8 cellular contexts compared by ENCODE assay signal in the genomic region with DNA sequence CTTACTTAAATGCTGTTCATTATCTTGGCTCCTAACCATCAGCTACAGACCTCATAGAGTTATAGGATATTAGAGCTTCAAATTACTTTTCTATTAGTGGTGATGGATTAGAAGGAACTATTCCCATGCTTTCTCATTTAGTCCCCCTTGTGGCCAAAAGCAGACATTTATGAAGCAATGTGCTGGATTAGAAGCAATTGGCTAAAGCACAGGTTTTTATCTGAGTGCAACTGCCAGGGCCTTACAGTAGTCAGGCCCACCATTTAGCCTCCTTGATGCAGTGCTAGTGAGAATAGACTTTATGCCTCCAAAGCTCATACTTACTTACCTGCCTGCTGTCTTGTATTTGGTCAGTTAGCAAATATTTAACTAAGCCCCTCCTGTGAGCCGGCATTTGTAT.
DNase-seq lines count a peak whose midpoint lies in the region; ATAC-seq, FAIRE-seq and TF ChIP-seq lines count a peak whose summit lies in the region.
"Had no signal": no experiment of that assay in that cellular context is flagged by ENCODE, and none has a peak within 500 bp of the region (broad histone marks: within the 10 kb centered on the region; RNA-seq: fewer than 3 reads in every experiment).

No MANE protein-coding gene starts in this region.

- no peaks in the 10 kb centered on the region for H3K36me3 Mint-ChIP-seq in progenitor cell of endocrine pancreas (ENCODE audit: insufficient read depth)
- H3K36me3 Mint-ChIP-seq: naive B cell had no signal

- H3K9me3 Mint-ChIP-seq in progenitor cell of endocrine pancreas (ENCODE audit: low read depth), result peaks cover 17% of the 10 kb centered on the region

- peaks cover 0 to 6% (median 0%) of the 10 kb centered on the region in 4 donors for H3K27me3 ChIP-seq in esophagus muscularis mucosa

- no peak for DNase-seq in GM18507 (ENCODE audit: extremely low spot score, insufficient read length, low read depth)
- peak; percentile 70 for DNase-seq in NCI-H69 (lab: John Stamatoyannopoulos, UW)
- DNase-seq in esophagus muscularis mucosa (ENCODE audit: extremely low spot score), result no peak
- DNase-seq in progenitor cell of endocrine pancreas (ENCODE audit: low spot score, unreplicated experiment), result no peak
- no peak for DNase-seq in retina
- DNase-seq in stimulated activated CD4-positive, alpha-beta T cell treated with anti-CD3 and anti-CD28 coated beads, Interleukin-4, amount 100 ng/mL, for 4 hours, result no peak
- DNase-seq: naive B cell had no signal

- H3K27ac ChIP-seq in esophagus muscularis mucosa (replicated peaks in 1 of 4), result no peak overlapping the region

- no peak overlapping the region for H3K27ac Mint-ChIP-seq in progenitor cell of endocrine pancreas
- H3K27ac Mint-ChIP-seq: naive B cell had no signal

- H3K9me3 ChIP-seq in esophagus muscularis mucosa, result no peaks in the 10 kb centered on the region

- peak; percentile 58 for FAIRE-seq in GM18507 (lab: Jason Lieb, UNC)

- peaks cover 3% of the 10 kb centered on the region for H3K4me1 Mint-ChIP-seq in progenitor cell of endocrine pancreas (ENCODE audit: low read depth)
- H3K4me1 Mint-ChIP-seq: naive B cell had no signal

- intact Hi-C loops in esophagus muscularis mucosa (cut with DNase I), result no loop called here

- H3K4me3 ChIP-seq in esophagus muscularis mucosa, result no peak overlapping the region

- no peak for TF ChIP-seq EP300 in esophagus muscularis mucosa (IDR thresholded peaks at IDR 0.05)

- no peak for ATAC-seq in GM19395 (IDR thresholded peaks at IDR 0.05; ENCODE audit: unreplicated experiment)

- H3K27me3 Mint-ChIP-seq in progenitor cell of endocrine pancreas, result no peaks in the 10 kb centered on the region

- no peak overlapping the region for H3K4me3 Mint-ChIP-seq in progenitor cell of endocrine pancreas (ENCODE audit: low read depth)
- H3K4me3 Mint-ChIP-seq: naive B cell had no signal

- peaks cover 0 to 3% (median 0%) of the 10 kb centered on the region in 4 donors for H3K4me1 ChIP-seq in esophagus muscularis mucosa

- peak; percentile 26 to 42 (median 27) for TF ChIP-seq CTCF in esophagus muscularis mucosa (IDR thresholded peaks at IDR 0.05)
- TF ChIP-seq CTCF in progenitor cell of endocrine pancreas (IDR thresholded peaks at IDR 0.05; ENCODE audit: unreplicated experiment), result peak; percentile 51

- H3K36me3 ChIP-seq in esophagus muscularis mucosa, result no peaks in the 10 kb centered on the region

- 67% methylated on average over 1 of the region's 1 CpG for WGBS in esophagus muscularis mucosa

- TF ChIP-seq POLR2A in esophagus muscularis mucosa (IDR thresholded peaks at IDR 0.05; ENCODE audit: low read depth), result no peak
